Comparison of ENCODE assay signal across 15 cellular contexts in genomic region chr3:69328903-69329302, GRCh38. TPM values are rescaled to one million over a fixed set of nuclear protein-coding genes. Genes with fewer than 3 reads are reported as not detected.
DNase-seq lines count a peak whose midpoint lies in the region; ATAC-seq and TF ChIP-seq lines count a peak whose summit lies in the region.
"Had no signal": no experiment of that assay in that cellular context is flagged by ENCODE, and none has a peak within 500 bp of the region (broad histone marks: within the 10 kb centered on the region; RNA-seq: fewer than 3 reads in every experiment).

No MANE protein-coding gene starts in this region.

- no peak overlapping the region for H3K9ac ChIP-seq in mesenchymal stem cell (ENCODE audit: low read length)

- no peaks in the 10 kb centered on the region for H3K9me3 Mint-ChIP-seq in activated T-helper 17 cell treated with anti-CD3 and anti-CD28 coated beads, Interleukin-2, amount 50 U/mL, for 72 hours
- H3K9me3 Mint-ChIP-seq in effector memory CD8-positive, alpha-beta T cell = no peaks in the 10 kb centered on the region
- H3K9me3 Mint-ChIP-seq: neural crest cell had no signal

- peak overlapping the region; percentile 72 for H3K4me3 Mint-ChIP-seq in activated T-helper 17 cell treated with anti-CD3 and anti-CD28 coated beads, Interleukin-2, amount 50 U/mL, for 72 hours
- peak overlapping the region in 1 of 2 donors; percentile 60 for H3K4me3 Mint-ChIP-seq in effector memory CD8-positive, alpha-beta T cell
- H3K4me3 Mint-ChIP-seq: neural crest cell had no signal

- H3K27ac Mint-ChIP-seq in activated T-helper 17 cell treated with anti-CD3 and anti-CD28 coated beads, Interleukin-2, amount 50 U/mL, for 72 hours = peak overlapping the region; percentile 89
- H3K27ac Mint-ChIP-seq in effector memory CD8-positive, alpha-beta T cell = peak overlapping the region in 1 of 2 donors; percentile 78

- H2BK120ac ChIP-seq in mesenchymal stem cell (ENCODE audit: low read depth, low read length) = no peak overlapping the region

- H3K36me3 ChIP-seq in right atrium auricular region = no peaks in the 10 kb centered on the region
- H3K36me3 ChIP-seq in mesenchymal stem cell (ENCODE audit: control insufficient read depth in 1 of 2, insufficient read depth in 2 of 2, low read depth in 1 of 2, low read length in 2 of 2) = no peaks in the 10 kb centered on the region
- H3K36me3 ChIP-seq: SJSA1 had no signal

- no peak for TF ChIP-seq CTCF in right atrium auricular region (IDR thresholded peaks at IDR 0.05)

- H2BK15ac ChIP-seq in mesenchymal stem cell (ENCODE audit: low read depth, poor library complexity, severe bottlenecking) = no peak overlapping the region

- no peak overlapping the region for H3K23ac ChIP-seq in mesenchymal stem cell (ENCODE audit: low read length in 2 of 2)

- no peaks in the 10 kb centered on the region for H3K79me1 ChIP-seq in mesenchymal stem cell (replicated peaks; ENCODE audit: low read length, poor library complexity, severe bottlenecking)

- H3K18ac ChIP-seq in mesenchymal stem cell (ENCODE audit: low read depth in 1 of 2, low read length in 2 of 2) = no peak overlapping the region

- intact Hi-C loops in Right ventricle myocardium inferior (cut with DNase I) = loop anchor here (10.0 kb wide), 1 partner anchor 206 kb away; no protein-coding TSS in a partner anchor

- H4K8ac ChIP-seq in mesenchymal stem cell (ENCODE audit: low read length) = no peak overlapping the region

- no peak overlapping the region for H2AFZ ChIP-seq in mesenchymal stem cell (ENCODE audit: low read depth, low read length)

- H3K4me1 ChIP-seq in right atrium auricular region (peaks cover 0 to 68% of the 10 kb centered on the region in 2 donors), mesenchymal stem cell (ENCODE audit: control insufficient read depth, insufficient read depth, low read depth, low read length) (peaks cover 1% of the 10 kb centered on the region)
- H3K4me1 ChIP-seq: SJSA1 had no signal

- peak overlapping the region; percentile 26 for H2AK5ac ChIP-seq in mesenchymal stem cell (ENCODE audit: low read length, severe bottlenecking)

- H3K4me2 ChIP-seq in mesenchymal stem cell (ENCODE audit: low read length, poor library complexity, severe bottlenecking) = no peak overlapping the region

- H3K9me3 ChIP-seq in right atrium auricular region (no peaks in the 10 kb centered on the region), mesenchymal stem cell (ENCODE audit: control insufficient read depth, low read length) (no peaks in the 10 kb centered on the region)
- H3K9me3 ChIP-seq: SJSA1 had no signal

- H3K4ac ChIP-seq in mesenchymal stem cell (ENCODE audit: low read depth in 1 of 2, low read length in 2 of 2) = no peak overlapping the region

- no peak overlapping the region for H4K91ac ChIP-seq in mesenchymal stem cell (ENCODE audit: low read length)

- H3K27me3 ChIP-seq in right atrium auricular region = no peaks in the 10 kb centered on the region
- H3K27me3 ChIP-seq in mesenchymal stem cell (ENCODE audit: control insufficient read depth in 1 of 2, insufficient read depth in 1 of 2, low read length in 2 of 2) = peaks cover 0 to 3% of the 10 kb centered on the region in 2 experiments
- H3K27me3 ChIP-seq: SJSA1 had no signal

- DNase-seq in right atrium auricular region (ENCODE audit: low spot score) (no peak), Right ventricle myocardium inferior (ENCODE audit: missing footprints) (no peak), mesenchymal stem cell (no peak), putamen (ENCODE audit: low spot score) (no peak)
- DNase-seq in effector memory CD8-positive, alpha-beta T cell = no peak
- no peak for DNase-seq in stimulated activated CD4-positive, alpha-beta T cell treated with anti-CD3 and anti-CD28 coated beads, Interleukin-4, amount 100 ng/mL, for 4 hours
- no peak for DNase-seq in stimulated activated CD4-positive, alpha-beta T cell treated with anti-CD3 and anti-CD28 coated beads, Interleukin-4, amount 100 ng/mL, for 1 hour
- DNase-seq: DMS153, H7, NCI-H1092, NCI-H2171 treated with DMSO at 0.1 percent for 48 hours had no signal

- peaks cover 28% of the 10 kb centered on the region for H3K4me1 Mint-ChIP-seq in activated T-helper 17 cell treated with anti-CD3 and anti-CD28 coated beads, Interleukin-2, amount 50 U/mL, for 72 hours
- peaks cover 19 to 27% of the 10 kb centered on the region in 2 donors for H3K4me1 Mint-ChIP-seq in effector memory CD8-positive, alpha-beta T cell (ENCODE audit: low read depth in 2 of 2)
- H3K4me1 Mint-ChIP-seq: neural crest cell had no signal

- no peak for ATAC-seq in Right ventricle myocardium inferior
- ATAC-seq in activated T-helper 17 cell treated with anti-CD3 and anti-CD28 coated beads, Interleukin-2, amount 50 U/mL, for 72 hours (replicated peaks) = no peak
- ATAC-seq in effector memory CD8-positive, alpha-beta T cell (replicated peaks) = no peak
- ATAC-seq: left lobe of liver had no signal

- no peaks in the 10 kb centered on the region for H3K36me3 Mint-ChIP-seq in activated T-helper 17 cell treated with anti-CD3 and anti-CD28 coated beads, Interleukin-2, amount 50 U/mL, for 72 hours (ENCODE audit: low read depth)
- H3K36me3 Mint-ChIP-seq in effector memory CD8-positive, alpha-beta T cell (ENCODE audit: insufficient read depth) = no peaks in the 10 kb centered on the region

- peaks cover 4% of the 10 kb centered on the region for H3K27me3 Mint-ChIP-seq in activated T-helper 17 cell treated with anti-CD3 and anti-CD28 coated beads, Interleukin-2, amount 50 U/mL, for 72 hours
- H3K27me3 Mint-ChIP-seq in effector memory CD8-positive, alpha-beta T cell = no peaks in the 10 kb centered on the region

- H3K27ac ChIP-seq in right atrium auricular region (peak overlapping the region; percentile 23 to 40), mesenchymal stem cell (ENCODE audit: low read length, poor library complexity, severe bottlenecking) (peak overlapping the region; percentile 7)
- H3K27ac ChIP-seq: SJSA1 had no signal

- 90% methylated on average over 2 of the region's 4 CpGs for WGBS in mesenchymal stem cell

- H3K14ac ChIP-seq in mesenchymal stem cell (ENCODE audit: low read length in 2 of 2) = no peak overlapping the region

- H2BK12ac ChIP-seq in mesenchymal stem cell (ENCODE audit: low read length in 2 of 2) = no peak overlapping the region

- H2BK5ac ChIP-seq in mesenchymal stem cell (ENCODE audit: low read depth, low read length, poor library complexity, severe bottlenecking) = no peak overlapping the region

- no peak overlapping the region for H3K4me3 ChIP-seq in right atrium auricular region
- no peak overlapping the region for H3K4me3 ChIP-seq in mesenchymal stem cell (ENCODE audit: insufficient read depth in 1 of 2, low read depth in 1 of 2, low read length in 2 of 2)
- H3K4me3 ChIP-seq: SJSA1 had no signal

RNA-seq across cellular contexts. Expression of gene FRMD4B, which starts 57.0 kb away (rescaled TPM):
- 10 to 100 TPM; 30.6 to 37.8 TPM for total RNA-seq in right atrium auricular region
- 16.0 TPM for total RNA-seq in Right ventricle myocardium inferior
- total RNA-seq in activated T-helper 17 cell treated with anti-CD3 and anti-CD28 coated beads, Interleukin-2, amount 50 U/mL, for 72 hours = 10 to 100 TPM; 16.6 to 49.0 TPM
- polyA plus RNA-seq in mesenchymal stem cell (2013, experiment 1 of 2) = 3.9 TPM
- polyA plus RNA-seq in mesenchymal stem cell (2013, experiment 2 of 2) = 4.2 TPM
